Comparison of ENCODE assay signal across 7 cellular contexts in the genomic region with DNA sequence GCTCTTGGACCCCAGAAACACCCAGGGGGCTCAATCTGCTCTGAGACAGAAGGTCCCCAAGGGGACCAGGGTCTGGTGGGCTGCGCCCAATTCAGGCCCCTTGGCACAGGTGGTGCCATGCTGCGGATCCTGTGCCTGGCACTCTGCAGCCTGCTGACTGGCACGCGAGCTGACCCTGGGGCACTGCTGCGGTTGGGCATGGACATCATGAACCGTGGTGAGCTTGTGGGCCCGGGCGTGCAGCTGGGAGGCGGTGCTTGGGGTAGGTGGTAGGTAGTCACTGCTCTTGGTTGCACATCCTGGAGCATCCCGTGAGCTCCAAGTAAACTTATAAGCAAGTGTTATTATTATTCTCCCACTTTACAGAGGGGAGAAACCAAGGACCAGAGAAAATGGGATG. TPM values are rescaled to one million over a fixed set of nuclear protein-coding genes. Genes with fewer than 3 reads are reported as not detected.
"Had no signal": no experiment of that assay in that cellular context is flagged by ENCODE, and none has a peak within 500 bp of the region (broad histone marks: within the 10 kb centered on the region; RNA-seq: fewer than 3 reads in every experiment).

A gene with protein sequence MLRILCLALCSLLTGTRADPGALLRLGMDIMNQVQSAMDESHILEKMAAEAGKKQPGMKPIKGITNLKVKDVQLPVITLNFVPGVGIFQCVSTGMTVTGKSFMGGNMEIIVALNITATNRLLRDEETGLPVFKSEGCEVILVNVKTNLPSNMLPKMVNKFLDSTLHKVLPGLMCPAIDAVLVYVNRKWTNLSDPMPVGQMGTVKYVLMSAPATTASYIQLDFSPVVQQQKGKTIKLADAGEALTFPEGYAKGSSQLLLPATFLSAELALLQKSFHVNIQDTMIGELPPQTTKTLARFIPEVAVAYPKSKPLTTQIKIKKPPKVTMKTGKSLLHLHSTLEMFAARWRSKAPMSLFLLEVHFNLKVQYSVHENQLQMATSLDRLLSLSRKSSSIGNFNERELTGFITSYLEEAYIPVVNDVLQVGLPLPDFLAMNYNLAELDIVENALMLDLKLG (plus strand): TSS at position 118 of the 400 bp plus-strand sequence. CDS start 0 bp downstream, at position 118.

- ATAC-seq: GM23338 had no signal

- H3K27ac Mint-ChIP-seq: GM23338, H9, IgD-negative memory B cell had no signal

- H3K4me1 Mint-ChIP-seq: GM23338, IgD-negative memory B cell had no signal

- H3K27me3 Mint-ChIP-seq: IgD-negative memory B cell had no signal

- DNase-seq: H9, HCEC 1CT, KBM-7 had no signal

- H3K4me3 Mint-ChIP-seq: GM23338, H9, IgD-negative memory B cell had no signal

- H3K4me3 ChIP-seq: GM23338 had no signal

RNA-seq across cellular contexts. Expression of the gene that starts here (rescaled TPM):
- total RNA-seq: GM23338, H1, H9, HT-29 had no signal
- polyA plus RNA-seq: GM23338, H1, IgD-negative memory B cell had no signal
